In genomic region chr2:72951303-72952095, GRCh38 we compare ENCODE assay signal across 16 cellular contexts. TPM values are rescaled to one million over a fixed set of nuclear protein-coding genes. Genes with fewer than 3 reads are reported as not detected.
A peak's percentile ranks its signal among the peaks of the same experiment; 100 is the strongest.
DNase-seq lines count a peak whose midpoint lies in the region; ATAC-seq, FAIRE-seq and TF ChIP-seq lines count a peak whose summit lies in the region.
"Had no signal": no experiment of that assay in that cellular context is flagged by ENCODE, and none has a peak within 500 bp of the region (broad histone marks: within the 10 kb centered on the region; RNA-seq: fewer than 3 reads in every experiment).

No MANE protein-coding gene starts in this region.

- H3K27me3 ChIP-seq in astrocyte (ENCODE audit: insufficient read depth, low read length): no peaks in the 10 kb centered on the region

- H3K4me2 ChIP-seq in astrocyte (ENCODE audit: low read length): no peak overlapping the region
- H3K4me2 ChIP-seq: BLaER1 treated with 17β-estradiol and CSF1 and Interleukin-3, amounts not matched to agents 10 nM and 100 nM; KMS-11 had no signal

- no peak overlapping the region for H2AFZ ChIP-seq in astrocyte (ENCODE audit: low read depth, low read length)

- H3K79me2 ChIP-seq in astrocyte (ENCODE audit: insufficient read depth, low read length): no peaks in the 10 kb centered on the region

- peaks cover 2% of the 10 kb centered on the region for H3K4me1 Mint-ChIP-seq in astrocyte (ENCODE audit: low read depth, unreplicated experiment)

- peaks cover 16% of the 10 kb centered on the region for H3K27me3 Mint-ChIP-seq in astrocyte (ENCODE audit: low read depth, unreplicated experiment)

- H3K4me1 ChIP-seq in astrocyte (ENCODE audit: insufficient read depth, low read length): no peaks in the 10 kb centered on the region

- no peak overlapping the region for H3K27ac ChIP-seq in astrocyte (ENCODE audit: low read depth, low read length)
- no peak overlapping the region for H3K27ac ChIP-seq in coronary artery
- H3K27ac ChIP-seq: BLaER1 treated with 17β-estradiol and CSF1 and Interleukin-3, amounts not matched to agents 10 nM and 100 nM; KMS-11 had no signal

- no peak overlapping the region for H3K4me3 Mint-ChIP-seq in astrocyte (ENCODE audit: unreplicated experiment)

- peak overlapping the region; percentile 53 for H3K27ac Mint-ChIP-seq in astrocyte (ENCODE audit: unreplicated experiment)

- intact Hi-C loops in Right ventricle myocardium inferior (cut with DNase I) (no loop called here), left cardiac atrium (cut with DNase I) (no loop called here)

- no peaks in the 10 kb centered on the region for H4K20me1 ChIP-seq in astrocyte (ENCODE audit: insufficient read depth, low read length)

- H3K4me3 ChIP-seq in astrocyte (ENCODE audit: insufficient read depth, low read depth, low read length): no peak overlapping the region
- no peak overlapping the region for H3K4me3 ChIP-seq in coronary artery
- H3K4me3 ChIP-seq: BLaER1 treated with 17β-estradiol and CSF1 and Interleukin-3, amounts not matched to agents 10 nM and 100 nM had no signal

- peaks cover 2% of the 10 kb centered on the region for H3K9me3 Mint-ChIP-seq in astrocyte (ENCODE audit: unreplicated experiment)

- no peaks in the 10 kb centered on the region for H3K9me3 ChIP-seq in astrocyte (ENCODE audit: insufficient read depth, low read depth, low read length)
- H3K9me3 ChIP-seq: BLaER1 treated with 17β-estradiol and CSF1 and Interleukin-3, amounts not matched to agents 10 nM and 100 nM had no signal

- no peaks in the 10 kb centered on the region for H3K36me3 ChIP-seq in astrocyte (ENCODE audit: insufficient read depth, low read length)
- H3K36me3 ChIP-seq: BLaER1 treated with 17β-estradiol and CSF1 and Interleukin-3, amounts not matched to agents 10 nM and 100 nM had no signal

- FAIRE-seq in astrocyte (lab: Jason Lieb, UNC): no peak
- FAIRE-seq in urothelium cell line (lab: Jason Lieb, UNC): peak; percentile 44
- FAIRE-seq: HTR-8/SVneo had no signal

- no peak overlapping the region for H3K9ac ChIP-seq in astrocyte (ENCODE audit: low read length)
- H3K9ac ChIP-seq: BLaER1 treated with 17β-estradiol and CSF1 and Interleukin-3, amounts not matched to agents 10 nM and 100 nM; KMS-11 had no signal

- H3K36me3 Mint-ChIP-seq in astrocyte (ENCODE audit: low read depth, unreplicated experiment): peaks cover 21% of the 10 kb centered on the region

- no peak for ATAC-seq in Right ventricle myocardium inferior
- ATAC-seq in left cardiac atrium: no peak
- ATAC-seq in HG02798 (IDR thresholded peaks at IDR 0.05; ENCODE audit: poor library complexity, unreplicated experiment): no peak

- TF ChIP-seq CTCF in astrocyte (IDR thresholded peaks at IDR 0.05; ENCODE audit: insufficient read depth, low read depth, low read length): no peak
- no peak for TF ChIP-seq CTCF in coronary artery (IDR thresholded peaks at IDR 0.05)

- DNase-seq in Right ventricle myocardium inferior (ENCODE audit: missing footprints) (peak; percentile 6), left cardiac atrium (no peak), astrocyte (ENCODE audit: low read depth) (no peak), iPS-NIHi11 (ENCODE audit: low spot score) (peak; percentile 79), urothelium cell line (ENCODE audit: low spot score) (no peak), HuH-7 (ENCODE audit: low spot score) (no peak), coronary artery (ENCODE audit: low spot score) (no peak)
- DNase-seq: 8988T, MM.1S, NCI-H1105, NCI-H187, SIG-M5 had no signal

RNA-seq across cellular contexts. Expression of gene EMX1, which starts 34.2 kb away (rescaled TPM):
- total RNA-seq in Right ventricle myocardium inferior: not detected
- not detected for total RNA-seq in left cardiac atrium
- total RNA-seq in astrocyte: 0.48 TPM in 1 of 2 replicates, not detected in the other

Comparison
In these comparisons a context has a peak if more than half of its experiments do, and no peak if none do; other contexts are left out.
1. DNase-seq: peak in Right ventricle myocardium inferior (single experiment) and iPS-NIHi11 (single experiment); none in left cardiac atrium (single experiment), astrocyte (single experiment), urothelium cell line (single experiment), HuH-7 (single experiment) and coronary artery (single experiment).